14 cellular contexts compared by ENCODE assay signal in genomic region chr4:17665346-17665745, GRCh38. TPM values are rescaled to one million over a fixed set of nuclear protein-coding genes. Genes with fewer than 3 reads are reported as not detected.
DNase-seq lines count a peak whose midpoint lies in the region; ATAC-seq lines count a peak whose summit lies in the region.
"Had no signal": no experiment of that assay in that cellular context is flagged by ENCODE, and none has a peak within 500 bp of the region (broad histone marks: within the 10 kb centered on the region; RNA-seq: fewer than 3 reads in every experiment).

No MANE protein-coding gene starts in this region.

- ATAC-seq in GM18867 (IDR thresholded peaks at IDR 0.05; ENCODE audit: unreplicated experiment) (peak; percentile 26), GM21447 (IDR thresholded peaks at IDR 0.05; ENCODE audit: unreplicated experiment) (peak; percentile 35), HG03378 (IDR thresholded peaks at IDR 0.05; ENCODE audit: unreplicated experiment) (peak; percentile 27), GM19452 (IDR thresholded peaks at IDR 0.05; ENCODE audit: unreplicated experiment) (no peak)
- ATAC-seq: psoas muscle had no signal

- peak; percentile 54 for DNase-seq in kidney tubule cell (ENCODE audit: low spot score)
- DNase-seq in OCI-M2 (lab: John Stamatoyannopoulos, UW; ENCODE audit: unreplicated experiment): no peak
- no peak for DNase-seq in cardiac septum (ENCODE audit: low spot score)
- DNase-seq in activated naive CD4-positive, alpha-beta T cell (lab: John Stamatoyannopoulos, UW): no peak
- DNase-seq: activated CD4-positive, alpha-beta T cell treated with anti-CD3 and anti-CD28 coated beads, Interleukin-2, amount 50 U/mL, for 48 hours; activated naive CD8-positive, alpha-beta T cell treated with anti-CD3 and anti-CD28 coated beads, Interleukin-2, amount 50 U/mL, for 24 hours; endodermal cell; H7; MG63; psoas muscle had no signal

- intact Hi-C loops in cardiac septum (cut with DNase I): no loop called here

RNA-seq across cellular contexts. Expression of gene MED28, which starts 50.9 kb away (rescaled TPM):
- total RNA-seq in cardiac septum: 21.7 TPM
